ENCODE assay signal across 1 cellular context in the genomic region with DNA sequence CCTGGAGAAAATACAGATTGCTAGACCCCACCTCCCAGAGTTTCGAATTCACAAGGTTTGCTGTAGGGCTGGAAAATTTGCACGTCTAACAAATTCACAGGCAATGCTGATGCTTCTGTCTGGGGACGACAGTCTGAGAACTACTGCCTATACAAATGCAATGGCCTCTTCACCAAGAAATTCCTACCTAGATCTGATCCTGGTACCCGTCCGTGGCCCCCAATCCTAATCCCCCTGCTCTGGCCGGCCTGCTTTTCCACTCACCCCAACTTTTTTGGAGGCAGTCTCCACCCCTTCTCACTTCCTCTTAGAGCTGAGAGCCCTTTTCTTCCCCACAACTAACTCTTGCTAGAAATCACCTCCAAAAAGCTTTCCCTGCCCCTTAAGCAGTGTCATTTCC.
TF ChIP-seq lines count a peak whose summit lies in the region.

No MANE protein-coding gene starts in this region.

TF ChIP-seq in HepG2, 621 proteins besides CTCF, POLR2A, EP300 and RAD21:
- no peak for TF ChIP-seq SCMH1 (CRISPR knock-in tag; IDR thresholded peaks at IDR 0.05; ENCODE audit: borderline replicate concordance)
- TF ChIP-seq POLR2AphosphoS2 (IDR thresholded peaks at IDR 0.05; ENCODE audit: low read depth, low read length) = no peak
